ENCODE assay signal across 25 cellular contexts in genomic region chr1:47594627-47595026, GRCh38.
"Had no signal": no experiment of that assay in that cellular context is flagged by ENCODE, and none has a peak within 500 bp of the region (broad histone marks: within the 10 kb centered on the region; RNA-seq: fewer than 3 reads in every experiment).

No MANE protein-coding gene starts in this region.

- ATAC-seq: esophagus mucosa; gastrocnemius medialis; mucosa of descending colon; natural killer cell treated with Interleukin-12 subunit alpha and Interleukin-12 subunit beta and Interleukin-15 and Interleukin-18, amount 100 ng/mL, for 72 hours; psoas muscle; right cardiac atrium; stimulated activated effector memory CD8-positive, alpha-beta T cell treated with anti-CD3 and anti-CD28 coated beads, Interleukin-12 subunit alpha, Interleukin-12 subunit beta, amount 100 ng/mL, for 72 hours; upper lobe of right lung had no signal

- H3K27me3 ChIP-seq: ovary had no signal

- H3K4me1 ChIP-seq: psoas muscle, upper lobe of right lung, uterus had no signal

- H3K4me3 Mint-ChIP-seq: mesothelial cell of epicardium; naive B cell; natural killer cell treated with Interleukin-12 subunit alpha and Interleukin-12 subunit beta and Interleukin-15 and Interleukin-18, amount 100 ng/mL, for 72 hours; stimulated activated effector memory CD8-positive, alpha-beta T cell treated with anti-CD3 and anti-CD28 coated beads, Interleukin-12 subunit alpha, Interleukin-12 subunit beta, amount 100 ng/mL, for 72 hours had no signal

- H3K4me3 ChIP-seq: dorsolateral prefrontal cortex, gastrocnemius medialis, mucosa of descending colon, neural progenitor cell, ovary, psoas muscle, sigmoid colon, stomach, tibial artery, upper lobe of right lung, uterus had no signal

- H3K36me3 ChIP-seq: gastrocnemius medialis, neural progenitor cell, ovary, sigmoid colon, stomach, tibial artery, upper lobe of right lung, uterus had no signal

- H3K27ac Mint-ChIP-seq: mesothelial cell of epicardium; natural killer cell treated with Interleukin-12 subunit alpha and Interleukin-12 subunit beta and Interleukin-15 and Interleukin-18, amount 100 ng/mL, for 72 hours; neural progenitor cell; stimulated activated effector memory CD8-positive, alpha-beta T cell treated with anti-CD3 and anti-CD28 coated beads, Interleukin-12 subunit alpha, Interleukin-12 subunit beta, amount 100 ng/mL, for 72 hours had no signal

- H2AFZ ChIP-seq: neural progenitor cell had no signal

- H3K27ac ChIP-seq: dorsolateral prefrontal cortex, epithelial cell of prostate, gastrocnemius medialis, neural progenitor cell, ovary, psoas muscle, sigmoid colon, stomach, tibial artery, upper lobe of right lung, uterus had no signal

- H3K9me3 Mint-ChIP-seq: natural killer cell treated with Interleukin-12 subunit alpha and Interleukin-12 subunit beta and Interleukin-15 and Interleukin-18, amount 100 ng/mL, for 72 hours had no signal

- H3K4me1 Mint-ChIP-seq: stimulated activated effector memory CD8-positive, alpha-beta T cell treated with anti-CD3 and anti-CD28 coated beads, Interleukin-12 subunit alpha, Interleukin-12 subunit beta, amount 100 ng/mL, for 72 hours had no signal

- H3K9me3 ChIP-seq: ovary, upper lobe of right lung, uterus had no signal

- H3K9ac ChIP-seq: neural progenitor cell had no signal

- H3K36me3 Mint-ChIP-seq: mesothelial cell of epicardium; neural progenitor cell; stimulated activated effector memory CD8-positive, alpha-beta T cell treated with anti-CD3 and anti-CD28 coated beads, Interleukin-12 subunit alpha, Interleukin-12 subunit beta, amount 100 ng/mL, for 72 hours had no signal

- DNase-seq: dorsolateral prefrontal cortex; effector CD4-positive, alpha-beta T cell; foreskin fibroblast; gastrocnemius medialis; mesenchymal stem cell; mucosa of descending colon; naive B cell; ovary; posterior cingulate gyrus; psoas muscle; right cardiac atrium; sigmoid colon; stimulated activated CD4-positive, alpha-beta T cell treated with anti-CD3 and anti-CD28 coated beads, Interleukin-2, amount 100 ng/mL, for 24 hours; stimulated activated CD4-positive, alpha-beta T cell treated with anti-CD3 and anti-CD28 coated beads, Interleukin-4, amount 100 ng/mL, for 24 hours; stimulated activated naive CD4-positive, alpha-beta T cell treated with Interleukin-2 at 50 U/mL for 16 hours; stomach; tibial artery; upper lobe of right lung; uterus had no signal

- H3K4me2 ChIP-seq: neural progenitor cell had no signal
